ENCODE assay signal across 22 cellular contexts in genomic region chr6:6808343-6808742, GRCh38.
A peak's percentile ranks its signal among the peaks of the same experiment; 100 is the strongest.
DNase-seq lines count a peak whose midpoint lies in the region; ATAC-seq, FAIRE-seq and TF ChIP-seq lines count a peak whose summit lies in the region.
"Had no signal": no experiment of that assay in that cellular context is flagged by ENCODE, and none has a peak within 500 bp of the region (broad histone marks: within the 10 kb centered on the region; RNA-seq: fewer than 3 reads in every experiment).

No MANE protein-coding gene starts in this region.

- H3K27ac ChIP-seq in PC-3 (ENCODE audit: low read length): peak overlapping the region; percentile 99
- no peak overlapping the region for H3K27ac ChIP-seq in endothelial cell of umbilical vein (ENCODE audit: insufficient read depth, low read depth, low read length)
- peak overlapping the region; percentile 79 to 98 for H3K27ac ChIP-seq in liver (ENCODE audit: low read depth in 1 of 2, low read length in 2 of 2)
- H3K27ac ChIP-seq: BLaER1 treated with 17β-estradiol and CSF1 and Interleukin-3, amounts not matched to agents 10 nM and 100 nM; HL-60 had no signal

- CTCF ChIA-PET in PC-3 (lab: Charles Lee): interaction anchor here (0.6 kb wide), 1 partner anchor 345 kb away, joined by 3 read pairs; no protein-coding TSS in a partner anchor
- CTCF ChIA-PET in endothelial cell of umbilical vein (lab: Charles Lee): interaction anchor here (0.9 to 1.0 kb wide), 2 partner anchors 20 to 112 kb away, joined by 3 to 4 read pairs; no protein-coding TSS in a partner anchor

- peaks cover 0 to 2% (median 0%) of the 10 kb centered on the region in 7 donors for H3K9me3 Mint-ChIP-seq in CD14-positive monocyte
- H3K9me3 Mint-ChIP-seq in stimulated activated memory B cell treated with anti-CD40 and anti-IgM and Interleukin-4, amounts not matched to agents 10 μg/mL and 1 μg/mL and 100 μg/mL, for 72 hours: no peaks in the 10 kb centered on the region
- H3K9me3 Mint-ChIP-seq: CD8-positive, alpha-beta memory T cell had no signal

- no peak for FAIRE-seq in endothelial cell of umbilical vein (lab: Jason Lieb, UNC)
- FAIRE-seq: D721Med, G401.6, GM12892, GM18507 had no signal

- no peak overlapping the region for H3K4me3 Mint-ChIP-seq in CD14-positive monocyte
- no peak overlapping the region for H3K4me3 Mint-ChIP-seq in stimulated activated memory B cell treated with anti-CD40 and anti-IgM and Interleukin-4, amounts not matched to agents 10 μg/mL and 1 μg/mL and 100 μg/mL, for 72 hours
- H3K4me3 Mint-ChIP-seq: B cell; CD8-positive, alpha-beta memory T cell; HFFc6 had no signal

- BruUV-seq in PC-3 (replicated peaks; lab: Mats Ljungman, UMichigan) (no TSS peak), endothelial cell of umbilical vein (replicated peaks; lab: Mats Ljungman, UMichigan) (no TSS peak)

- no peak overlapping the region for H3K4me3 ChIP-seq in PC-3 (ENCODE audit: low read length)
- H3K4me3 ChIP-seq in endothelial cell of umbilical vein (replicated peaks in 1 of 3; ENCODE audit: insufficient read depth in 1 of 3, low read depth in 1 of 3, low read length in 3 of 3): no peak overlapping the region
- no peak overlapping the region for H3K4me3 ChIP-seq in liver (ENCODE audit: low read depth in 1 of 3, low read length in 3 of 3)
- H3K4me3 ChIP-seq: BLaER1 treated with 17β-estradiol and CSF1 and Interleukin-3, amounts not matched to agents 10 nM and 100 nM had no signal

- H3K4me1 Mint-ChIP-seq in CD14-positive monocyte: peaks cover 87% of the 10 kb centered on the region
- H3K4me1 Mint-ChIP-seq in stimulated activated memory B cell treated with anti-CD40 and anti-IgM and Interleukin-4, amounts not matched to agents 10 μg/mL and 1 μg/mL and 100 μg/mL, for 72 hours: peaks cover 57% of the 10 kb centered on the region

- intact Hi-C loops in CD14-positive monocyte (cut with micrococcal nuclease): no loop called here
- intact Hi-C loops in PC-3 (cut with micrococcal nuclease): no loop called here
- intact Hi-C loops in endothelial cell of umbilical vein (cut with micrococcal nuclease): no loop called here

- POLR2A ChIA-PET in PC-3 (lab: Charles Lee; ENCODE audit: unreplicated experiment): no interaction called here
- POLR2A ChIA-PET in endothelial cell of umbilical vein (lab: Charles Lee): no interaction called here

- TF ChIP-seq POLR2A in endothelial cell of umbilical vein (IDR thresholded peaks at IDR 0.05; ENCODE audit: low read depth, low read length): no peak

- peak overlapping the region; percentile 5; the same call in 1 of the 2 replicates for H3K9ac ChIP-seq in PC-3 (ENCODE audit: low read length)
- no peak overlapping the region for H3K9ac ChIP-seq in endothelial cell of umbilical vein (replicated peaks; ENCODE audit: extremely low read depth, insufficient read depth, low read length)
- peak overlapping the region in 1 of 2 donors; percentile 64 for H3K9ac ChIP-seq in liver (ENCODE audit: low read depth in 1 of 2, low read length in 2 of 2)
- H3K9ac ChIP-seq: BLaER1 treated with 17β-estradiol and CSF1 and Interleukin-3, amounts not matched to agents 10 nM and 100 nM had no signal

- H3K27me3 ChIP-seq in PC-3 (ENCODE audit: low read length): no peaks in the 10 kb centered on the region
- peaks cover 4 to 12% of the 10 kb centered on the region in 2 experiments for H3K27me3 ChIP-seq in endothelial cell of umbilical vein (ENCODE audit: control insufficient read depth in 2 of 2, insufficient read depth in 2 of 2, low read length in 2 of 2)
- H3K27me3 ChIP-seq in liver (ENCODE audit: control insufficient read depth in 4 of 4, insufficient read depth in 4 of 4, low read length in 3 of 4): no peaks in the 10 kb centered on the region

- no peaks in the 10 kb centered on the region for H3K9me2 ChIP-seq in PC-3 (replicated peaks; ENCODE audit: low read length)

- dilution Hi-C loops in endothelial cell of umbilical vein (cut with MboI; ENCODE audit: extremely low pct_ligation_motif_present, low sequenced_read_pairs): no loop called here

- H4K20me1 ChIP-seq in PC-3 (ENCODE audit: low read length): no peaks in the 10 kb centered on the region
- H4K20me1 ChIP-seq in endothelial cell of umbilical vein (replicated peaks; ENCODE audit: control insufficient read depth, extremely low read depth, insufficient read depth, low read length): no peaks in the 10 kb centered on the region
- H4K20me1 ChIP-seq: BLaER1 treated with 17β-estradiol and CSF1 and Interleukin-3, amounts not matched to agents 10 nM and 100 nM had no signal

- H2AFZ ChIP-seq in PC-3 (ENCODE audit: low read length) (no peak overlapping the region), endothelial cell of umbilical vein (ENCODE audit: low read depth, low read length) (no peak overlapping the region)

- TF ChIP-seq CTCF in CD14-positive monocyte (IDR thresholded peaks at IDR 0.05) (no peak), PC-3 (conservative IDR thresholded peaks at IDR 0.05; ENCODE audit: low read depth, low read length) (no peak), endothelial cell of umbilical vein (IDR thresholded peaks at IDR 0.05; ENCODE audit: extremely low read depth in 1 of 2, insufficient read depth in 1 of 2, low read depth in 1 of 2, low read length in 2 of 2) (no peak), liver (IDR thresholded peaks at IDR 0.05; ENCODE audit: low read depth, low read length, missing input control) (no peak)

- H3K36me3 Mint-ChIP-seq in CD14-positive monocyte: no peaks in the 10 kb centered on the region
- H3K36me3 Mint-ChIP-seq in stimulated activated memory B cell treated with anti-CD40 and anti-IgM and Interleukin-4, amounts not matched to agents 10 μg/mL and 1 μg/mL and 100 μg/mL, for 72 hours: no peaks in the 10 kb centered on the region
- H3K36me3 Mint-ChIP-seq: CD4-positive, CD25-positive, alpha-beta regulatory T cell; CD8-positive, alpha-beta memory T cell had no signal

- no peak overlapping the region for H3K4me2 ChIP-seq in PC-3 (ENCODE audit: low read length)
- H3K4me2 ChIP-seq in endothelial cell of umbilical vein (ENCODE audit: insufficient read depth, low read length): no peak overlapping the region

- no peaks in the 10 kb centered on the region for H3K79me2 ChIP-seq in PC-3 (ENCODE audit: low read length)
- no peaks in the 10 kb centered on the region for H3K79me2 ChIP-seq in endothelial cell of umbilical vein (ENCODE audit: control insufficient read depth, insufficient read depth, low read length)

- H3K27ac Mint-ChIP-seq in CD14-positive monocyte: peak overlapping the region; percentile 90 to 97 (median 93)
- H3K27ac Mint-ChIP-seq in stimulated activated memory B cell treated with anti-CD40 and anti-IgM and Interleukin-4, amounts not matched to agents 10 μg/mL and 1 μg/mL and 100 μg/mL, for 72 hours: no peak overlapping the region
- H3K27ac Mint-ChIP-seq: B cell; CD4-positive, CD25-positive, alpha-beta regulatory T cell; CD8-positive, alpha-beta memory T cell; HFFc6 had no signal

- no peaks in the 10 kb centered on the region for H3K9me1 ChIP-seq in endothelial cell of umbilical vein (replicated peaks; ENCODE audit: control insufficient read depth, extremely low read depth, insufficient read depth, low read length)

- peaks cover 0 to 2% (median 1%) of the 10 kb centered on the region in 3 donors for H3K27me3 Mint-ChIP-seq in CD14-positive monocyte (ENCODE audit: low read depth in 3 of 3)
- H3K27me3 Mint-ChIP-seq in stimulated activated memory B cell treated with anti-CD40 and anti-IgM and Interleukin-4, amounts not matched to agents 10 μg/mL and 1 μg/mL and 100 μg/mL, for 72 hours: no peaks in the 10 kb centered on the region

- H3K4me1 ChIP-seq in PC-3 (ENCODE audit: insufficient read depth, low read length): peaks cover 60% of the 10 kb centered on the region
- H3K4me1 ChIP-seq in endothelial cell of umbilical vein (ENCODE audit: control insufficient read depth, extremely low read depth, insufficient read depth, low read length): peaks cover 17% of the 10 kb centered on the region
- H3K4me1 ChIP-seq in liver (ENCODE audit: control insufficient read depth in 4 of 4, insufficient read depth in 4 of 4, low read length in 3 of 4): peaks cover 3 to 18% (median 11%) of the 10 kb centered on the region in 4 donors

- 64% methylated on average over 5 of the region's 5 CpGs for WGBS in liver

- H3F3A ChIP-seq in PC-3 (ENCODE audit: low read length, unreplicated experiment): peaks cover 11% of the 10 kb centered on the region

- H3K36me3 ChIP-seq in PC-3 (ENCODE audit: low read depth, low read length) (no peaks in the 10 kb centered on the region), endothelial cell of umbilical vein (ENCODE audit: control insufficient read depth in 2 of 2, extremely low read depth in 1 of 2, insufficient read depth in 2 of 2, low read length in 2 of 2) (no peaks in the 10 kb centered on the region), liver (ENCODE audit: control insufficient read depth in 4 of 4, insufficient read depth in 3 of 4, low read depth in 1 of 4, low read length in 3 of 4) (no peaks in the 10 kb centered on the region)
- H3K36me3 ChIP-seq: BLaER1 treated with 17β-estradiol and CSF1 and Interleukin-3, amounts not matched to agents 10 nM and 100 nM had no signal

- H3K9me3 ChIP-seq in PC-3 (ENCODE audit: low read length) (no peaks in the 10 kb centered on the region), endothelial cell of umbilical vein (replicated peaks; ENCODE audit: control insufficient read depth, insufficient read depth, low read length) (no peaks in the 10 kb centered on the region), liver (ENCODE audit: control insufficient read depth in 4 of 4, low read length in 3 of 4) (no peaks in the 10 kb centered on the region)

- peak in 1 of 2 donors; percentile 47 for TF ChIP-seq RAD21 in liver (IDR thresholded peaks at IDR 0.05)

- DNase-seq in CD14-positive monocyte (ENCODE audit: low spot score) (no peak), PC-3 (no peak), endothelial cell of umbilical vein (ENCODE audit: low read depth, low spot score) (no peak), NCI-H2227 treated with DMSO at 0.1 percent for 48 hours (lab: John Stamatoyannopoulos, UW) (no peak)
- no peak for DNase-seq in activated CD4-positive, alpha-beta T cell treated with anti-CD3 and anti-CD28 coated beads, Interleukin-2, amount 50 U/mL, for 4 hours
- DNase-seq: CD4-positive, CD25-positive, alpha-beta regulatory T cell; CD8-positive, alpha-beta memory T cell; COR-L47; GOT3; H7; HFFc6; IMR-90 had no signal

- no peak for ATAC-seq in PC-3
- ATAC-seq in stimulated activated memory B cell treated with anti-CD40 and anti-IgM and Interleukin-4, amounts not matched to agents 10 μg/mL and 1 μg/mL and 100 μg/mL, for 72 hours: no peak
- ATAC-seq: HCT116 had no signal

TF ChIP-seq in endothelial cell of umbilical vein, 7 proteins besides CTCF, POLR2A, EP300 and RAD21:
- peak; percentile 19 for TF ChIP-seq EZH2 (IDR thresholded peaks at IDR 0.05; ENCODE audit: borderline replicate concordance, low read depth, low read length, severe bottlenecking)
- TF ChIP-seq FOS (IDR thresholded peaks at IDR 0.05; ENCODE audit: borderline replicate concordance, insufficient read depth, low read length): no peak
